8 cellular contexts compared by ENCODE assay signal in genomic region chr9:94065535-94065961, GRCh38. TPM values are rescaled to one million over a fixed set of nuclear protein-coding genes. Genes with fewer than 3 reads are reported as not detected.
DNase-seq lines count a peak whose midpoint lies in the region; ATAC-seq, FAIRE-seq and TF ChIP-seq lines count a peak whose summit lies in the region.

No MANE protein-coding gene starts in this region.

- WGBS in heart right ventricle, 2 donors, result 4 to 8% methylated on average over 2 of the region's 2 CpGs
- 0 to 2% methylated on average over 2 of the region's 2 CpGs for WGBS in aorta, 2 donors

- peak; percentile 69 to 96 (median 89) for TF ChIP-seq CTCF in heart right ventricle (IDR thresholded peaks at IDR 0.05)

- H3K27ac ChIP-seq in heart right ventricle, result peak overlapping the region in 3 of 10 donors; percentile 8 to 38 (median 31)
- H3K27ac ChIP-seq in aorta (ENCODE audit: low read depth in 1 of 2, low read length in 2 of 2), result no peak overlapping the region

- H3K9me3 ChIP-seq in adipocyte (ENCODE audit: control insufficient read depth, low read length) (peaks cover 7% of the 10 kb centered on the region), heart right ventricle (peaks cover 0 to 18% (median 7%) of the 10 kb centered on the region in 11 donors), aorta (ENCODE audit: control insufficient read depth, low read length) (no peaks in the 10 kb centered on the region)

- ATAC-seq in heart right ventricle (peak; percentile 71 to 91 (median 84)), aorta (ENCODE audit: low FRiP score) (peak; percentile 82), GM18867 (IDR thresholded peaks at IDR 0.05; ENCODE audit: unreplicated experiment) (no peak)

- H3K27me3 ChIP-seq in adipocyte (replicated peaks; ENCODE audit: control insufficient read depth, insufficient read depth, low read length), result no peaks in the 10 kb centered on the region
- H3K27me3 ChIP-seq in heart right ventricle, result no peaks in the 10 kb centered on the region
- H3K27me3 ChIP-seq in aorta (ENCODE audit: control insufficient read depth in 1 of 2, insufficient read depth in 2 of 2, low read length in 1 of 2), result no peaks in the 10 kb centered on the region

- DNase-seq in GM12892 (ENCODE audit: insufficient read length) (peak; percentile 23), NCI-H128 (lab: John Stamatoyannopoulos, UW; ENCODE audit: unreplicated experiment) (peak; percentile 35), SW480 (ENCODE audit: low spot score) (peak; percentile 73), adipocyte (ENCODE audit: low read depth) (peak; percentile 90), heart right ventricle (peak; percentile 40 to 78), putamen (ENCODE audit: low spot score) (peak; percentile 83), aorta (peak; percentile 82 to 83)

- TF ChIP-seq POLR2A in GM12892 (IDR thresholded peaks at IDR 0.05; ENCODE audit: low read depth, low read length), result no peak

- H3K36me3 ChIP-seq in adipocyte (ENCODE audit: control insufficient read depth, insufficient read depth, low read length, severe bottlenecking) (peaks cover 10% of the 10 kb centered on the region), heart right ventricle (peaks cover 0 to 26% (median 3%) of the 10 kb centered on the region in 9 donors), aorta (ENCODE audit: control insufficient read depth in 1 of 2, insufficient read depth in 2 of 2, low read length in 1 of 2) (no peaks in the 10 kb centered on the region)

- no peak overlapping the region for H3K4me3 ChIP-seq in adipocyte (ENCODE audit: low read length)
- H3K4me3 ChIP-seq in heart right ventricle, result no peak overlapping the region
- H3K4me3 ChIP-seq in aorta (ENCODE audit: low read length in 2 of 2), result no peak overlapping the region

- intact Hi-C loops in heart right ventricle (cut with DNase I) (loop anchor here in 8 of 10 donors (1.0 to 10.0 kb wide), 3 partner anchors 119 to 148 kb away; no protein-coding TSS in a partner anchor), aorta (cut with DNase I) (loop anchor here (1.0 to 2.0 kb wide), 2 partner anchors 147 to 148 kb away; no protein-coding TSS in a partner anchor)

- no peak overlapping the region for H3K9ac ChIP-seq in adipocyte (ENCODE audit: low read length)

- H3K4me1 ChIP-seq in adipocyte (ENCODE audit: control insufficient read depth, insufficient read depth, low read length), result peaks cover 18% of the 10 kb centered on the region
- H3K4me1 ChIP-seq in heart right ventricle, result peaks cover 0 to 13% (median 3%) of the 10 kb centered on the region in 9 donors
- H3K4me1 ChIP-seq in aorta (ENCODE audit: control insufficient read depth in 1 of 2, insufficient read depth in 2 of 2, low read length in 2 of 2), result no peaks in the 10 kb centered on the region

- FAIRE-seq in GM12892 (lab: Jason Lieb, UNC), result peak; percentile 86

RNA-seq across cellular contexts. Expression of gene PTPDC1, which starts 18.7 kb away (rescaled TPM):
- polyA plus RNA-seq in GM12892 (2012; ENCODE audit: missing spikeins), result 4.0 TPM
- total RNA-seq in heart right ventricle, result 10 to 100 TPM in 4 of 10 donors, 1 to 10 TPM in 6; 6.3 to 14.7 (median 9.5) TPM
- polyA plus RNA-seq in heart right ventricle, result 10 to 100 TPM in 1 of 2 donors, 1 to 10 TPM in 1; 5.3 to 14.3 TPM
- 10 to 100 TPM; 10.9 to 12.9 TPM for total RNA-seq in aorta
- polyA plus RNA-seq in aorta, result 1 to 10 TPM; 4.0 to 7.8 TPM

Comparison
In these comparisons a context has a peak if more than half of its experiments do, and no peak if none do; other contexts are left out.
1. DNase-seq: peak in every context shown above with its lines; median percentile 90 in adipocyte; 83 in putamen; 82 in aorta; 73 in SW480; 59 in heart right ventricle; 35 in NCI-H128; 23 in GM12892.